ENCODE assay signal across 14 cellular contexts in genomic region chr4:128244379-128244778, GRCh38. TPM values are rescaled to one million over a fixed set of nuclear protein-coding genes. Genes with fewer than 3 reads are reported as not detected.
DNase-seq lines count a peak whose midpoint lies in the region; ATAC-seq, FAIRE-seq and TF ChIP-seq lines count a peak whose summit lies in the region.
"Had no signal": no experiment of that assay in that cellular context is flagged by ENCODE, and none has a peak within 500 bp of the region (broad histone marks: within the 10 kb centered on the region; RNA-seq: fewer than 3 reads in every experiment).

No MANE protein-coding gene starts in this region.

- peak; percentile 76 for DNase-seq in ELR (ENCODE audit: low read depth)
- peak; percentile 44 for DNase-seq in M059J (ENCODE audit: low read depth)
- peak; percentile 47 for DNase-seq in brain microvascular endothelial cell
- DNase-seq in keratinocyte (ENCODE audit: low read depth, low spot score), result no peak
- DNase-seq in NCI-H1436 treated with DMSO at 0.1 percent for 48 hours (lab: John Stamatoyannopoulos, UW), result no peak
- no peak for DNase-seq in hypothalamus (lab: John Stamatoyannopoulos, UW)
- DNase-seq: CD8-positive, alpha-beta memory T cell; NCI-H1694; NCI-H2107; NCI-H345; NCI-H69 had no signal

- H3K27me3 ChIP-seq in brain microvascular endothelial cell (replicated peaks) (no peaks in the 10 kb centered on the region), keratinocyte (ENCODE audit: control insufficient read depth, extremely low read depth, insufficient read depth, low read length) (no peaks in the 10 kb centered on the region)
- H3K27me3 ChIP-seq: BLaER1 had no signal

- no peak for ATAC-seq in HG03342 (IDR thresholded peaks at IDR 0.05; ENCODE audit: unreplicated experiment)

- H2AFZ ChIP-seq in keratinocyte (ENCODE audit: control insufficient read depth, low read length), result no peak overlapping the region

- no peak overlapping the region for H3K4me2 ChIP-seq in keratinocyte (ENCODE audit: control insufficient read depth, extremely low read depth, insufficient read depth, low read depth, low read length)
- H3K4me2 ChIP-seq: BLaER1 had no signal

- H3K27ac ChIP-seq in brain microvascular endothelial cell (no peak overlapping the region), keratinocyte (ENCODE audit: control insufficient read depth, insufficient read depth, low read length) (no peak overlapping the region)
- H3K27ac ChIP-seq: BLaER1 had no signal

- H3K4me3 ChIP-seq in brain microvascular endothelial cell (ENCODE audit: low read depth, low read length) (no peak overlapping the region), keratinocyte (ENCODE audit: control insufficient read depth in 2 of 3, extremely low read depth in 1 of 3, insufficient read depth in 2 of 3, low read depth in 1 of 3, low read length in 3 of 3) (no peak overlapping the region)
- H3K4me3 ChIP-seq: BLaER1, HAP-1 had no signal

- H3K36me3 ChIP-seq in brain microvascular endothelial cell (replicated peaks) (no peaks in the 10 kb centered on the region), keratinocyte (ENCODE audit: control insufficient read depth in 2 of 2, extremely low read depth in 1 of 2, insufficient read depth in 2 of 2, low read length in 2 of 2) (no peaks in the 10 kb centered on the region)
- H3K36me3 ChIP-seq: BLaER1, HAP-1 had no signal

- no peak overlapping the region for H3K9ac ChIP-seq in keratinocyte (ENCODE audit: control insufficient read depth, extremely low read depth, insufficient read depth, low read length)
- H3K9ac ChIP-seq: BLaER1 had no signal

- H3K4me1 ChIP-seq in keratinocyte (ENCODE audit: control insufficient read depth, extremely low read depth, insufficient read depth, low read length), result peaks cover 24% of the 10 kb centered on the region
- H3K4me1 ChIP-seq: BLaER1, HAP-1 had no signal

- H3K9me3 ChIP-seq in keratinocyte (ENCODE audit: control insufficient read depth, low read depth, low read length), result no peaks in the 10 kb centered on the region
- H3K9me3 ChIP-seq: HAP-1 had no signal

- H4K20me1 ChIP-seq in keratinocyte (ENCODE audit: control insufficient read depth, extremely low read depth, insufficient read depth, low read length), result no peaks in the 10 kb centered on the region
- H4K20me1 ChIP-seq: BLaER1 had no signal

- in situ Hi-C loops in brain microvascular endothelial cell (cut with HindIII; ENCODE audit: low pct_ligation_motif_present, low sequenced_read_pairs), result no loop called here

- FAIRE-seq in keratinocyte (lab: Jason Lieb, UNC), result peak; percentile 91

- dilution Hi-C loops in keratinocyte (cut with MboI; ENCODE audit: extremely low pct_ligation_motif_present, low sequenced_read_pairs), result no loop called here

- H3K9me1 ChIP-seq in keratinocyte (ENCODE audit: control insufficient read depth, extremely low read depth, insufficient read depth, low read length), result no peaks in the 10 kb centered on the region

- no peaks in the 10 kb centered on the region for H3K79me2 ChIP-seq in keratinocyte (ENCODE audit: control insufficient read depth, insufficient read depth, low read length)

- TF ChIP-seq CTCF in brain microvascular endothelial cell (IDR thresholded peaks at IDR 0.05; ENCODE audit: low read depth, low read length, missing control alignments), result no peak
- TF ChIP-seq CTCF in keratinocyte (optimal IDR thresholded peaks at IDR 0.05 in 1 of 3, IDR thresholded peaks at IDR 0.05 in 1 of 3, conservative IDR thresholded peaks at IDR 0.05 in 1 of 3; ENCODE audit: extremely low read depth in 1 of 3, insufficient read depth in 2 of 3, low read length in 3 of 3), result no peak

RNA-seq across cellular contexts. Expression of gene PGRMC2, which starts 43.2 kb away (rescaled TPM):
- total RNA-seq in M059J (2014; rRNA removed; shearing (Covaris generic)), result 17.5 and 28.2 TPM in 2 replicates
- polyA plus RNA-seq in keratinocyte, result 14.6 to 26.7 TPM (median 20.0 TPM) in 3 replicates
- polyA plus RNA-seq in keratinocyte (2011; ENCODE audit: low read depth), result 67.5 TPM
- polyA plus RNA-seq in keratinocyte (2011; cell fraction: cytosol; rRNA removed), result 13.3 and 27.2 TPM in 2 replicates
- 35.7 and 49.7 TPM in 2 replicates for polyA plus RNA-seq in keratinocyte (2011; cell fraction: nucleus; rRNA removed)
- 64.0 and 95.7 TPM in 2 replicates for polyA plus RNA-seq in keratinocyte (2012; ENCODE audit: low replicate concordance)
- 1.8 to 5.7 TPM (median 2.0 TPM) in 3 replicates for polyA minus RNA-seq in keratinocyte
- 9.0 TPM for polyA minus RNA-seq in keratinocyte (2011; cell fraction: cytosol; rRNA and poly(A)+ RNA removed)
- 7.6 and 14.6 TPM in 2 replicates for polyA minus RNA-seq in keratinocyte (2011; cell fraction: nucleus; rRNA and poly(A)+ RNA removed)

Comparison
In these comparisons a context has a peak if more than half of its experiments do, and no peak if none do; other contexts are left out.
1. DNase-seq: peak in ELR (single experiment), M059J (single experiment) and brain microvascular endothelial cell (single experiment); none in keratinocyte (single experiment), NCI-H1436 treated with DMSO at 0.1 percent for 48 hours (single experiment) and hypothalamus (0 of 51).